In the genomic region with DNA sequence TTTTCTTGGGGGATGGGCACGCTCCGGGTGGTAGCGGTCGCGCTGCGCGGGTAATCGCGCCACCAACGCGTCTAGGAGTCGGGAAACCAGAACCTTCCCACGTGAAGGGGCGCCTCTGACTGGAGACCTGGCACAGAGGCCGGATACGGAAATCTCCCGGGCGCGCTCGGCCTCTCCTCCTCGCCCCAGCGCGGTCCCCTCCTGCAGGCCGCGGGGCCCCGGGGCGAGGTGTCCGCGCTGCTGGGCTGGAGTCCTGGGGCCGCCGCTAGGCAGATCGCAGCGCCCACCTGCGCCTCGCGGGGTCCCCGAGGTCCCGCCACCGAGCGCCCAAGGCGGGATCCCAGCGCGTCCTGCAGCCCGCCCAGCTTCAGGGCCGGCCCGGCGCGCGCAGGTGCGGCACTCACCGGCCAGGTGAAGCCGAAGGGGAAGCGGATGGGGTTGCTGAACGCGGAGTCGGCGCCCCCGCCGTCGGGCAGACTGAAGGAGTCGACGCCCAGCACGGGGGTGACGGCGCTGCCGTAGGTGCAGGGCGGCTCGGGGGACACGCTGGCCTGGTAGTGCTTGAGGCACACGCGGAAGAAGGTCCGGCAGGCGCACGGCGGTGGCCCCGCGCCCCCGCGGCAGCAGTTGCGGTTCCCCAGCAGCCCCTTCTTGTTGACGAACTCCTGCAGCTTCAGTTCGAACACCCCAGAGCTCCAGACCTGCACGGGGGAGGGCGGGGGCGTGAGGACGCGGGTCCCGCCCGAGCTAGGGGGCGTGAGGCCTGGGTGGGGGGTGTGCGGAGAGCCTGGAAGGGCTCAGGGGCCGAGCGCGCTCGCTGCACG, we compare ENCODE assay signal across 8 cellular contexts. TPM values are rescaled to one million over a fixed set of nuclear protein-coding genes. Genes with fewer than 3 reads are reported as not detected.
DNase-seq lines count a peak whose midpoint lies in the region; ATAC-seq and TF ChIP-seq lines count a peak whose summit lies in the region.

No MANE protein-coding gene starts in this region.

- no peaks in the 10 kb centered on the region for H3K9me3 Mint-ChIP-seq in activated naive CD8-positive, alpha-beta T cell treated with anti-CD3 and anti-CD28 coated beads for 36 hours

- peaks cover 37% of the 10 kb centered on the region for H3K4me1 Mint-ChIP-seq in activated naive CD8-positive, alpha-beta T cell treated with anti-CD3 and anti-CD28 coated beads for 36 hours

- ATAC-seq in left colon = peak; percentile 17

- no peaks in the 10 kb centered on the region for H3K4me1 ChIP-seq in PC-9 (replicated peaks; ENCODE audit: insufficient read depth)

- H2AFZ ChIP-seq in PC-9 = no peak overlapping the region

- intact Hi-C loops in left colon (cut with DNase I, micrococcal nuclease) (no loop called here), PC-9 (cut with micrococcal nuclease; ENCODE audit: unreplicated experiment) (no loop called here)

- peaks cover 60% of the 10 kb centered on the region for H3K27me3 ChIP-seq in PC-9 (ENCODE audit: insufficient read depth, low read depth)

- H3K4me3 ChIP-seq in PC-9 = no peak overlapping the region

- H3K36me3 Mint-ChIP-seq in activated naive CD8-positive, alpha-beta T cell treated with anti-CD3 and anti-CD28 coated beads for 36 hours = peaks cover 5% of the 10 kb centered on the region

- H3K4me3 Mint-ChIP-seq in activated naive CD8-positive, alpha-beta T cell treated with anti-CD3 and anti-CD28 coated beads for 36 hours = peak overlapping the region; percentile 85

- no peak for TF ChIP-seq CTCF in PC-9 (conservative IDR thresholded peaks at IDR 0.05)

- H3K27ac ChIP-seq in substantia nigra (ENCODE audit: low read depth, low read length, poor library complexity, severe bottlenecking) (peak overlapping the region; percentile 86), PC-9 (no peak overlapping the region)

- H3K36me3 ChIP-seq in PC-9 (ENCODE audit: low read depth) = no peaks in the 10 kb centered on the region

- peak overlapping the region; percentile 85 for H3K27ac Mint-ChIP-seq in activated naive CD8-positive, alpha-beta T cell treated with anti-CD3 and anti-CD28 coated beads for 36 hours

- H3K27me3 Mint-ChIP-seq in activated naive CD8-positive, alpha-beta T cell treated with anti-CD3 and anti-CD28 coated beads for 36 hours = peaks cover 26% of the 10 kb centered on the region

- H3K79me2 ChIP-seq in PC-9 (ENCODE audit: low read depth) = no peaks in the 10 kb centered on the region

- no peaks in the 10 kb centered on the region for H3F3A ChIP-seq in PC-9 (ENCODE audit: insufficient read depth, low read depth)

- H3K9me2 ChIP-seq in PC-9 (ENCODE audit: insufficient read depth) = no peaks in the 10 kb centered on the region

- H3K9me3 ChIP-seq in PC-9 (ENCODE audit: insufficient read depth, low read depth) = no peaks in the 10 kb centered on the region

- no TSS peak for BruUV-seq in PC-9 (replicated peaks; lab: Mats Ljungman, UMichigan)

- DNase-seq in NCI-H2227 (lab: John Stamatoyannopoulos, UW; ENCODE audit: unreplicated experiment) (peak; percentile 34), NCI-H2227 treated with DMSO at 0.1 percent for 48 hours (lab: John Stamatoyannopoulos, UW) (no peak), left colon (peak in 1 of 2 donors; percentile 41), substantia nigra (lab: John Stamatoyannopoulos, UW) (no peak), NOMO-1 treated with DMSO at 0.1 percent for 48 hours (lab: John Stamatoyannopoulos, UW; ENCODE audit: unreplicated experiment) (no peak), PC-9 (no peak), UCSD-AML1 (lab: John Stamatoyannopoulos, UW; ENCODE audit: unreplicated experiment) (no peak)
- no peak for DNase-seq in activated naive CD8-positive, alpha-beta T cell treated with anti-CD3 and anti-CD28 coated beads for 36 hours

- no peaks in the 10 kb centered on the region for H4K20me1 ChIP-seq in PC-9 (ENCODE audit: insufficient read depth)

- H3K4me2 ChIP-seq in PC-9 = no peak overlapping the region

- POLR2A ChIA-PET in PC-9 (lab: Charles Lee; ENCODE audit: unreplicated experiment) = no interaction called here

- CTCF ChIA-PET in PC-9 (lab: Charles Lee) = no interaction called here

RNA-seq across cellular contexts. Expression of gene DLL1, which starts 1.6 kb away (rescaled TPM):
- 1 to 10 TPM; 4.0 to 4.3 TPM for total RNA-seq in activated naive CD8-positive, alpha-beta T cell treated with anti-CD3 and anti-CD28 coated beads for 36 hours
- total RNA-seq in left colon = 10 to 100 TPM; 26.6 to 27.8 TPM
- total RNA-seq in PC-9 (2021) = not detected in 2 replicates

RNA-seq across cellular contexts. Expression of gene FAM120B, which starts 17.2 kb away (rescaled TPM):
- 10 to 100 TPM; 19.4 to 19.7 TPM for total RNA-seq in activated naive CD8-positive, alpha-beta T cell treated with anti-CD3 and anti-CD28 coated beads for 36 hours
- 10 to 100 TPM; 30.3 to 31.1 TPM for total RNA-seq in left colon
- 13.6 and 14.3 TPM in 2 replicates for total RNA-seq in PC-9 (2021)

Comparison
In these comparisons a context has a peak if more than half of its experiments do, and no peak if none do; other contexts are left out.
1. RNA of gene DLL1, which starts 1.6 kb away (total RNA-seq): 26.6 to 27.8 TPM in left colon; 4.0 to 4.3 TPM in activated naive CD8-positive, alpha-beta T cell treated with anti-CD3 and anti-CD28 coated beads for 36 hours and not detected in PC-9; every median in the first group is over 4 times any median in the second.